Comparison of ENCODE assay signal across 16 cellular contexts in genomic region chr9:37909326-37909725, GRCh38. TPM values are rescaled to one million over a fixed set of nuclear protein-coding genes. Genes with fewer than 3 reads are reported as not detected.
DNase-seq lines count a peak whose midpoint lies in the region; ATAC-seq, FAIRE-seq and TF ChIP-seq lines count a peak whose summit lies in the region.
"Had no signal": no experiment of that assay in that cellular context is flagged by ENCODE, and none has a peak within 500 bp of the region (broad histone marks: within the 10 kb centered on the region; RNA-seq: fewer than 3 reads in every experiment).

No MANE protein-coding gene starts in this region.

- TF ChIP-seq EP300 in HepG2 (IDR thresholded peaks at IDR 0.05; ENCODE audit: low read depth in 2 of 2, low read length in 2 of 2) (no peak), HepG2 (CRISPR knock-in tag; IDR thresholded peaks at IDR 0.05; ENCODE audit: borderline replicate concordance) (no peak), upper lobe of left lung (IDR thresholded peaks at IDR 0.05) (no peak)

- peaks cover 3% of the 10 kb centered on the region for H3K36me3 Mint-ChIP-seq in effector memory CD8-positive, alpha-beta T cell (ENCODE audit: insufficient read depth)
- H3K36me3 Mint-ChIP-seq: CD4-positive, CD25-positive, alpha-beta regulatory T cell had no signal

- CTCF ChIA-PET in PC-3 (lab: Charles Lee) (no interaction called here), HepG2 (lab: Yijun Ruan, JAX; ENCODE audit: low intra/inter-chr PET ratio, low total read pairs) (no interaction called here)

- in situ Hi-C loops in HepG2 (cut with HindIII; ENCODE audit: extremely low pct_ligation_motif_present, low pct_unique_long_range_greater_than_20kb) = loop anchor here (5.0 to 25.0 kb wide), 4 partner anchors 163 to 445 kb away; partner anchors contain the start of gene POLR1E

- H3K9ac ChIP-seq in PC-3 (ENCODE audit: low read length) (peak overlapping the region; percentile 8; the same call in 1 of the 2 replicates), HepG2 (ENCODE audit: insufficient read depth, low read depth, low read length) (no peak overlapping the region), Karpas-422 (ENCODE audit: low read length) (no peak overlapping the region)

- no peaks in the 10 kb centered on the region for H3K9me3 Mint-ChIP-seq in effector memory CD8-positive, alpha-beta T cell
- H3K9me3 Mint-ChIP-seq: CD4-positive, CD25-positive, alpha-beta regulatory T cell; GM23338 had no signal

- TF ChIP-seq POLR2A in HepG2 (IDR thresholded peaks at IDR 0.05; ENCODE audit: insufficient read depth in 1 of 2, low read depth in 2 of 2, low read length in 2 of 2) (no peak), upper lobe of left lung (IDR thresholded peaks at IDR 0.05) (no peak)

- TF ChIP-seq RAD21 in HepG2 (CRISPR knock-in tag; IDR thresholded peaks at IDR 0.05) = no peak

- peak overlapping the region; percentile 76 for H3K27ac ChIP-seq in PC-3 (ENCODE audit: low read length)
- no peak overlapping the region for H3K27ac ChIP-seq in HepG2 (ENCODE audit: extremely low read length, insufficient read depth, low read length)
- peak overlapping the region; percentile 53 to 78 (median 71) for H3K27ac ChIP-seq in upper lobe of left lung
- no peak overlapping the region for H3K27ac ChIP-seq in Karpas-422 (ENCODE audit: low read length)

- no peaks in the 10 kb centered on the region for H3K9me2 ChIP-seq in PC-3 (replicated peaks; ENCODE audit: low read length)
- H3K9me2 ChIP-seq in Karpas-422 (replicated peaks; ENCODE audit: insufficient read depth, low read length) = no peaks in the 10 kb centered on the region

- no peaks in the 10 kb centered on the region for H3F3A ChIP-seq in PC-3 (ENCODE audit: low read length, unreplicated experiment)

- H3K4me1 ChIP-seq in PC-3 (ENCODE audit: insufficient read depth, low read length) = peaks cover 14% of the 10 kb centered on the region
- peaks cover 50% of the 10 kb centered on the region for H3K4me1 ChIP-seq in HepG2 (ENCODE audit: insufficient read depth, low read length)
- peaks cover 9 to 30% (median 22%) of the 10 kb centered on the region in 4 donors for H3K4me1 ChIP-seq in upper lobe of left lung
- H3K4me1 ChIP-seq in Karpas-422 (ENCODE audit: low read length) = peaks cover 37% of the 10 kb centered on the region

- H3K36me3 ChIP-seq in PC-3 (ENCODE audit: low read depth, low read length) = no peaks in the 10 kb centered on the region; the same call in 1 of the 2 replicates
- no peaks in the 10 kb centered on the region for H3K36me3 ChIP-seq in HepG2 (replicated peaks in 1 of 2; ENCODE audit: control insufficient read depth in 1 of 2, insufficient read depth in 2 of 2, low read length in 2 of 2)
- H3K36me3 ChIP-seq in upper lobe of left lung = no peaks in the 10 kb centered on the region
- no peaks in the 10 kb centered on the region for H3K36me3 ChIP-seq in Karpas-422 (ENCODE audit: insufficient read depth, low read length)

- POLR2A ChIA-PET in PC-3 (lab: Charles Lee; ENCODE audit: unreplicated experiment) (no interaction called here), HepG2 (lab: Yijun Ruan, JAX) (interaction anchor here (1.0 to 2.2 kb wide), 15 partner anchors 55 to 528 kb away, joined by 3 to 14 read pairs (median 5); partner anchors contain the start of genes ALDH1B1, GRHPR and POLR1E)

- intact Hi-C loops in PC-3 (cut with micrococcal nuclease) = loop anchor here (2.0 to 10.0 kb wide), 2 partner anchors 425 to 453 kb away; partner anchors contain the start of gene POLR1E
- intact Hi-C loops in HepG2 (cut with micrococcal nuclease; ENCODE audit: unreplicated experiment) = no loop called here

- DNase-seq in activated CD8-positive, alpha-beta memory T cell treated with anti-CD3 and anti-CD28 coated beads, Interleukin-2, amount 50 U/mL, for 48 hours = peak; percentile 26
- no peak for DNase-seq in activated CD8-positive, alpha-beta memory T cell treated with anti-CD3 and anti-CD28 coated beads for 24 hours
- DNase-seq in PC-3 = no peak
- DNase-seq in HepG2 (ENCODE audit: low spot score) = no peak
- DNase-seq in upper lobe of left lung = no peak
- no peak for DNase-seq in Karpas-422
- DNase-seq in effector memory CD8-positive, alpha-beta T cell = no peak
- no peak for DNase-seq in stimulated activated CD4-positive, alpha-beta T cell treated with anti-CD3 and anti-CD28 coated beads, Interleukin-4, amount 100 ng/mL, for 24 hours
- DNase-seq: CD4-positive, CD25-positive, alpha-beta regulatory T cell; DND-41; GDM1; MM.1S; NCI-H1417 treated with DMSO at 0.1 percent for 48 hours; NCI-H2029 treated with DMSO at 0.1 percent for 48 hours; NCI-H510A treated with DMSO at 0.1 percent for 48 hours had no signal

- no peak overlapping the region for H3K4me3 Mint-ChIP-seq in effector memory CD8-positive, alpha-beta T cell
- H3K4me3 Mint-ChIP-seq: CD4-positive, CD25-positive, alpha-beta regulatory T cell; GM23338 had no signal

- WGBS in HepG2 (ENCODE audit: low lambda C conversion rate) = 99% methylated on average over 3 of the region's 3 CpGs
- 87 to 92% methylated on average over 3 of the region's 3 CpGs for WGBS in upper lobe of left lung, 2 donors

- peaks cover 0 to 17% of the 10 kb centered on the region in 2 donors for H3K27me3 Mint-ChIP-seq in effector memory CD8-positive, alpha-beta T cell

- no TSS peak for BruUV-seq in PC-3 (replicated peaks; lab: Mats Ljungman, UMichigan)
- BruUV-seq in HepG2 (replicated peaks; lab: Mats Ljungman, UMichigan) = no TSS peak

- H4K20me1 ChIP-seq in PC-3 (ENCODE audit: low read length) (no peaks in the 10 kb centered on the region), HepG2 (ENCODE audit: insufficient read depth, low read length) (no peaks in the 10 kb centered on the region), Karpas-422 (ENCODE audit: insufficient read depth, low read depth, low read length) (no peaks in the 10 kb centered on the region)

- H3K9me3 ChIP-seq in PC-3 (ENCODE audit: low read length) (no peaks in the 10 kb centered on the region), HepG2 (ENCODE audit: low read length) (no peaks in the 10 kb centered on the region), upper lobe of left lung (no peaks in the 10 kb centered on the region), Karpas-422 (ENCODE audit: low read length) (no peaks in the 10 kb centered on the region)

- peaks cover 5 to 13% of the 10 kb centered on the region in 2 donors for H3K4me1 Mint-ChIP-seq in effector memory CD8-positive, alpha-beta T cell (ENCODE audit: low read depth in 2 of 2)

- 0 out of 2 replicates have a peak overlapping the region, but pooled peaks have one; percentile 6 for H3K4me2 ChIP-seq in PC-3 (ENCODE audit: low read length)
- 0 out of 2 replicates have a peak overlapping the region, but pooled peaks have one; percentile 34 for H3K4me2 ChIP-seq in HepG2 (ENCODE audit: low read depth, low read length)
- H3K4me2 ChIP-seq in Karpas-422 (ENCODE audit: low read depth, low read length, poor library complexity, severe bottlenecking) = no peak overlapping the region
- H3K4me2 ChIP-seq: GM23338 had no signal

- no peak for FAIRE-seq in HepG2 (lab: Jason Lieb, UNC)

- TF ChIP-seq CTCF in PC-3 (conservative IDR thresholded peaks at IDR 0.05; ENCODE audit: low read depth, low read length) = no peak
- no peak for TF ChIP-seq CTCF in HepG2 (CRISPR knock-in tag; IDR thresholded peaks at IDR 0.05)
- no peak for TF ChIP-seq CTCF in upper lobe of left lung (IDR thresholded peaks at IDR 0.05)

- no peak overlapping the region for H2AFZ ChIP-seq in PC-3 (ENCODE audit: low read length)
- no peak overlapping the region for H2AFZ ChIP-seq in HepG2 (ENCODE audit: low read length)
- H2AFZ ChIP-seq in Karpas-422 (ENCODE audit: low read length) = no peak overlapping the region
- H2AFZ ChIP-seq: GM23338 had no signal

- ATAC-seq in PC-3 (no peak), HepG2 (no peak), upper lobe of left lung (ENCODE audit: low FRiP score in 2 of 2) (no peak)
- ATAC-seq in effector memory CD8-positive, alpha-beta T cell (replicated peaks) = no peak
- ATAC-seq: GM23338 had no signal

- H3K27ac Mint-ChIP-seq in effector memory CD8-positive, alpha-beta T cell = no peak overlapping the region
- H3K27ac Mint-ChIP-seq: CD4-positive, CD25-positive, alpha-beta regulatory T cell; GM23338 had no signal

- H3K79me2 ChIP-seq in PC-3 (ENCODE audit: low read length) (no peaks in the 10 kb centered on the region), HepG2 (ENCODE audit: insufficient read depth, low read length) (no peaks in the 10 kb centered on the region), Karpas-422 (ENCODE audit: low read length) (no peaks in the 10 kb centered on the region)

- H3K4me3 ChIP-seq in PC-3 (ENCODE audit: low read length) = no peak overlapping the region
- no peak overlapping the region for H3K4me3 ChIP-seq in HepG2 (replicated peaks in 1 of 3; ENCODE audit: insufficient read depth in 1 of 3, low read depth in 2 of 3, low read length in 3 of 3)
- no peak overlapping the region for H3K4me3 ChIP-seq in upper lobe of left lung
- no peak overlapping the region for H3K4me3 ChIP-seq in Karpas-422 (ENCODE audit: low read length)
- H3K4me3 ChIP-seq: GM23338 had no signal

- H3K27me3 ChIP-seq in PC-3 (ENCODE audit: low read length) (no peaks in the 10 kb centered on the region), HepG2 (ENCODE audit: control insufficient read depth in 1 of 2, insufficient read depth in 2 of 2, low read length in 2 of 2) (no peaks in the 10 kb centered on the region), upper lobe of left lung (no peaks in the 10 kb centered on the region), Karpas-422 (ENCODE audit: low read length) (no peaks in the 10 kb centered on the region)

RNA-seq across cellular contexts. Expression of gene SLC25A51, which starts 5.4 kb away (rescaled TPM):
- total RNA-seq in PC-3 (2014; rRNA removed) (24.1 and 30.6 TPM in 2 replicates), HepG2 (2016; rRNA removed; fragmentation: Illumina TruSeq; extraction: Trizol) (37.7 and 40.7 TPM in 2 replicates), upper lobe of left lung (10 to 100 TPM; 19.4 to 51.4 (median 31.9) TPM)
- 39.8 and 41.5 TPM in 2 replicates for total RNA-seq in HepG2 (2016; cell fraction: cytosol; rRNA removed; fragmentation: Illumina TruSeq; extraction: Trizol; ENCODE audit: low read depth)
- total RNA-seq in HepG2 (2016; cell fraction: insoluble cytoplasmic fraction; rRNA removed; fragmentation: Illumina TruSeq; extraction: Trizol) = 35.8 and 36.3 TPM in 2 replicates
- 69.7 and 71.8 TPM in 2 replicates for total RNA-seq in HepG2 (2016; cell fraction: membrane; rRNA removed; fragmentation: Illumina TruSeq; extraction: Trizol)
- 20.0 and 24.7 TPM in 2 replicates for total RNA-seq in HepG2 (2016; cell fraction: nucleus; rRNA removed; fragmentation: Illumina TruSeq; extraction: Trizol)
- 14.6 and 15.4 TPM in 2 replicates for polyA plus RNA-seq in HepG2 (2011; rRNA removed)
- 8.9 and 11.5 TPM in 2 replicates for polyA plus RNA-seq in HepG2 (2011; cell fraction: cytosol; rRNA removed)
- polyA plus RNA-seq in HepG2 (2011; cell fraction: nucleus; rRNA removed) = 11.8 and 14.7 TPM in 2 replicates
- 6.0 and 8.4 TPM in 2 replicates for polyA plus RNA-seq in HepG2 (2012)
- 44.8 and 48.9 TPM in 2 replicates for polyA plus RNA-seq in HepG2 (2016; cell fraction: cytosol; fragmentation: Illumina TruSeq; extraction: Trizol; ENCODE audit: low read depth)
- polyA plus RNA-seq in HepG2 (2016; cell fraction: insoluble cytoplasmic fraction; fragmentation: Illumina TruSeq; extraction: Trizol; ENCODE audit: low read depth) = 19.9 and 21.9 TPM in 2 replicates
- polyA plus RNA-seq in HepG2 (2016; cell fraction: membrane; fragmentation: Illumina TruSeq; extraction: Trizol; ENCODE audit: low read depth) = 48.0 and 51.0 TPM in 2 replicates
- 17.6 and 20.1 TPM in 2 replicates for polyA plus RNA-seq in HepG2 (2016; cell fraction: nucleus; fragmentation: Illumina TruSeq; extraction: Trizol; ENCODE audit: insufficient read depth, low read depth)
- polyA minus RNA-seq in HepG2 (2011; rRNA and poly(A)+ RNA removed; ENCODE audit: low replicate concordance) = 41.7 and 51.3 TPM in 2 replicates
- 17.5 and 18.0 TPM in 2 replicates for polyA minus RNA-seq in HepG2 (2011; cell fraction: cytosol; rRNA and poly(A)+ RNA removed)
- 40.2 and 47.6 TPM in 2 replicates for polyA minus RNA-seq in HepG2 (2011; cell fraction: nucleus; rRNA and poly(A)+ RNA removed)
- total RNA-seq in Karpas-422 (2014; rRNA removed; shearing (Covaris generic); ENCODE audit: low replicate concordance) = 22.9 and 44.2 TPM in 2 replicates

Comparison
In these comparisons a context has a peak if more than half of its experiments do, and no peak if none do; other contexts are left out.
1. H3K27ac ChIP-seq: peak in PC-3 (single experiment) and upper lobe of left lung (4 of 4); none in HepG2 (single experiment) and Karpas-422 (single experiment).